ENCODE assay signal across 9 cellular contexts in the genomic region with DNA sequence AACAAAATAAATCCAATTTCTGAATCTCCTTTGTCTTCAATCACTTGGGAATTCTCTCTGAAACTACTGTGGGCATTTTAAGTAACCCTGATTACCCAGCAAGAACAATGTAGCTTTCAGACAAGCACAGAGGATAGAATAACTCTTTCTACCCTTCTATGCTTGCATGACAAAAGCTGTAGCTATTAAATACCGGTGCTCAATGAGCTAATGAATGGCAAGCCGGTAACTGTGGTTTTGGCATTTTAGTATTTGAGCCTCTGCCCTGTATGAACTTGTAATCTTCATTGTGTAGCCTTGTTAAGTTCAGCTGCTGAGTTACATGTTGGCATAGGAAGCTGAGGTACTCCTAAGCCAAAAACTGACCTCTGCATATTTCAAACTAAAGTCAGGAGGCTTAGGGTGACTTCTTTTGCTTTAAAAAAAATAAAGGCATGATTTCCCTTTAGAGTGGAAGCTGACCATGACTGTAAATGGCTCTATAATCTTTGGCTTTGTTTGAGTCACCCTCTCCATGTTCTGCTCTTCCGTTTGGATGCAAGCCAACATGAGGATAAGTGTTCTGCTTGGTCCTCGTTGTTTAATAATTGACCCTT.
DNase-seq lines count a peak whose midpoint lies in the region; ATAC-seq and TF ChIP-seq lines count a peak whose summit lies in the region.
"Had no signal": no experiment of that assay in that cellular context is flagged by ENCODE, and none has a peak within 500 bp of the region (broad histone marks: within the 10 kb centered on the region; RNA-seq: fewer than 3 reads in every experiment).

No MANE protein-coding gene starts in this region.

- H3K27ac ChIP-seq in spleen (peak overlapping the region in 7 of 8 donors; percentile 61 to 85 (median 80)), WERI-Rb-1 (no peak overlapping the region)

- no peaks in the 10 kb centered on the region for H3K9me3 ChIP-seq in spleen
- no peaks in the 10 kb centered on the region for H3K9me3 ChIP-seq in WERI-Rb-1 (ENCODE audit: severe bottlenecking)
- H3K9me3 ChIP-seq: neutrophil had no signal

- no peak for TF ChIP-seq POLR2A in spleen (IDR thresholded peaks at IDR 0.05)

- DNase-seq in NCI-H146 (lab: John Stamatoyannopoulos, UW) (peak; percentile 15), NCI-H146 treated with DMSO at 0.1 percent for 48 hours (lab: John Stamatoyannopoulos, UW; ENCODE audit: unreplicated experiment) (no peak), SHP77 (lab: John Stamatoyannopoulos, UW) (peak; percentile 25 to 53), fibroblast of villous mesenchyme (ENCODE audit: low read depth) (peak; percentile 64), spleen (no peak), WERI-Rb-1 (no peak)
- DNase-seq in stimulated activated naive CD4-positive, alpha-beta T cell (lab: John Stamatoyannopoulos, UW): no peak

- H3K36me3 ChIP-seq in spleen (peaks cover 0 to 12% (median 2%) of the 10 kb centered on the region in 6 donors), WERI-Rb-1 (no peaks in the 10 kb centered on the region)
- H3K36me3 ChIP-seq: neutrophil had no signal

- no peak overlapping the region for H3K4me3 ChIP-seq in fibroblast of villous mesenchyme (ENCODE audit: low read depth, low read length)
- no peak overlapping the region for H3K4me3 ChIP-seq in spleen
- no peak overlapping the region for H3K4me3 ChIP-seq in WERI-Rb-1 (ENCODE audit: low read depth, low read length)

- ATAC-seq in GM21619 (IDR thresholded peaks at IDR 0.05; ENCODE audit: unreplicated experiment): no peak

- no peaks in the 10 kb centered on the region for H3K27me3 ChIP-seq in spleen (replicated peaks in 1 of 7)
- no peaks in the 10 kb centered on the region for H3K27me3 ChIP-seq in WERI-Rb-1 (ENCODE audit: insufficient read depth, low read depth, severe bottlenecking)
- H3K27me3 ChIP-seq: neutrophil had no signal

- WGBS in spleen, 5 donors: 58 to 77% (median 63%) methylated on average over 4 of the region's 4 CpGs

- H3K4me1 ChIP-seq in spleen: peaks cover 24 to 70% (median 47%) of the 10 kb centered on the region in 6 donors

- intact Hi-C loops in spleen (cut with DNase I; ENCODE audit: low total_unique reads): no loop called here

- TF ChIP-seq CTCF in fibroblast of villous mesenchyme (IDR thresholded peaks at IDR 0.05; ENCODE audit: insufficient read depth, low read depth, low read length): no peak
- TF ChIP-seq CTCF in spleen (IDR thresholded peaks at IDR 0.05 in 8 of 11, conservative IDR thresholded peaks at IDR 0.05 in 3 of 11): no peak
- no peak for TF ChIP-seq CTCF in WERI-Rb-1 (IDR thresholded peaks at IDR 0.05; ENCODE audit: low read depth, low read length)

Comparison
In these comparisons a context has a peak if more than half of its experiments do, and no peak if none do; other contexts are left out.
1. DNase-seq: peak in NCI-H146 (single experiment), SHP77 (2 of 2) and fibroblast of villous mesenchyme (single experiment); none in NCI-H146 treated with DMSO at 0.1 percent for 48 hours (single experiment), spleen (single experiment), stimulated activated naive CD4-positive, alpha-beta T cell (0 of 6) and WERI-Rb-1 (single experiment).